20 cellular contexts compared by ENCODE assay signal in the genomic region with DNA sequence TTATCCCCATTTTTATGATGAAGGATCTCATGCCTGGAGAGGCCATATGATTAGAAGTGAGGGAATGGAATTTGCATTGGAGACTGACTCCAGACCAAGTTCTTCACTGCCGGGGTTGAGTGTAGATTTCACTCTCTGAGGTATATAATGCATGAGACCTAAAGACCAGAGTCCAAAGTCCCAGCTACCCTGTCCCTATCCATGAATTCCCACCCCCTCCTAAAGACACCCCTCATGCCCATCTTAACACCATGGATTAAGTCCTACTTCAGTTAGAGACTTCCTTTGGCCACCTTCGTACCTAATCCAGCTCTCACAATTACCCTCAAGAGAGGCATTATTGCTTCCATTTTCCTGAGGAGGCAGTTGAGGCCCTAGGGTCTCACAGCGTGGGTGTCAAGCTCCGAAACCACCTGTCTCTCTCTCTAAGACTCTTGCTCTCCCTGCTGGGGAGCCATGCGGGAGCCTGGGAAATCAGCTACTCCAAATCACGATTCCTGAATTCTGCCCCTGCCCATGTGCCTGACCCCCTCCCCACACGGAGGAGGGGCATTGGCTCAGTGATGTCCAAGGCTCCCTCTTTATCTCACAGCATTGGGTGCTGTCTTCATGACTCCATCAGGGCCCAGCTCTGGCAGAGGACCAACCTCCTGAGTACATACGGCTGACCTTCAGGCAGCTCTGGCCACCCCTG. TPM values are rescaled to one million over a fixed set of nuclear protein-coding genes. Genes with fewer than 3 reads are reported as not detected.
"Had no signal": no experiment of that assay in that cellular context is flagged by ENCODE, and none has a peak within 500 bp of the region (broad histone marks: within the 10 kb centered on the region; RNA-seq: fewer than 3 reads in every experiment).

No MANE protein-coding gene starts in this region.

- H3K27ac ChIP-seq: dorsolateral prefrontal cortex, heart left ventricle, left ventricle myocardium inferior, lower lobe of right lung, right atrium auricular region, tibial artery had no signal

- H3K27me3 ChIP-seq: heart left ventricle, right atrium auricular region had no signal

- H3K9me3 ChIP-seq: heart left ventricle, left ventricle myocardium inferior, lower lobe of right lung, right atrium auricular region, tibial artery had no signal

- DNase-seq: caudate nucleus; cortex of kidney; dorsolateral prefrontal cortex; effector CD8-positive, alpha-beta T cell; hypothalamus; left ventricle myocardium inferior; lower lobe of right lung; midbrain; stimulated activated CD4-positive, alpha-beta T cell treated with anti-CD3 and anti-CD28 coated beads, Interleukin-15, amount 100 ng/mL, for 24 hours; stimulated activated CD4-positive, alpha-beta T cell treated with anti-CD3 and anti-CD28 coated beads, Interleukin-1b, Interleukin-23, amount 100 ng/mL, for 48 hours; stimulated activated CD4-positive, alpha-beta T cell treated with anti-CD3 and anti-CD28 coated beads, Interleukin-4, amount 100 ng/mL, for 24 hours had no signal

- H3K4me3 Mint-ChIP-seq: memory B cell; stimulated activated memory B cell treated with anti-CD40 and anti-IgM and Interleukin-4, amounts not matched to agents 10 μg/mL and 1 μg/mL and 100 μg/mL, for 72 hours; stimulated activated naive CD8-positive, alpha-beta T cell treated with anti-CD3 and anti-CD28 coated beads, Interleukin-15, Interleukin-2, amounts not matched to agents 100 ng/mL and 50 ng/mL, for 24 hours had no signal

- ATAC-seq: esophagus mucosa; heart left ventricle; lower lobe of right lung; stimulated activated memory B cell treated with anti-CD40 and anti-IgM and Interleukin-4, amounts not matched to agents 10 μg/mL and 1 μg/mL and 100 μg/mL, for 72 hours had no signal

- H3K9me3 Mint-ChIP-seq: memory B cell; stimulated activated memory B cell treated with anti-CD40 and anti-IgM and Interleukin-4, amounts not matched to agents 10 μg/mL and 1 μg/mL and 100 μg/mL, for 72 hours; stimulated activated naive CD8-positive, alpha-beta T cell treated with anti-CD3 and anti-CD28 coated beads, Interleukin-15, Interleukin-2, amounts not matched to agents 100 ng/mL and 50 ng/mL, for 24 hours had no signal

- H3K36me3 ChIP-seq: heart left ventricle, left ventricle myocardium inferior, lower lobe of right lung, right atrium auricular region, tibial artery had no signal

- H3K36me3 Mint-ChIP-seq: memory B cell; stimulated activated memory B cell treated with anti-CD40 and anti-IgM and Interleukin-4, amounts not matched to agents 10 μg/mL and 1 μg/mL and 100 μg/mL, for 72 hours had no signal

- H3K4me1 ChIP-seq: heart left ventricle, left ventricle myocardium inferior, lower lobe of right lung, tibial artery had no signal

- H3K27ac Mint-ChIP-seq: memory B cell; stimulated activated memory B cell treated with anti-CD40 and anti-IgM and Interleukin-4, amounts not matched to agents 10 μg/mL and 1 μg/mL and 100 μg/mL, for 72 hours; stimulated activated naive CD8-positive, alpha-beta T cell treated with anti-CD3 and anti-CD28 coated beads, Interleukin-15, Interleukin-2, amounts not matched to agents 100 ng/mL and 50 ng/mL, for 24 hours had no signal

- H3K4me3 ChIP-seq: dorsolateral prefrontal cortex, heart left ventricle, left ventricle myocardium inferior, lower lobe of right lung, right atrium auricular region, tibial artery had no signal

RNA-seq across cellular contexts. Expression of gene FOXO6, which starts 11.7 kb away (rescaled TPM):
- total RNA-seq: esophagus mucosa, glomerular endothelial cell had no signal
- polyA plus RNA-seq: fibroblast of lung had no signal
